13 cellular contexts compared by ENCODE assay signal in genomic region chr22:17117890-17118289, GRCh38. TPM values are rescaled to one million over a fixed set of nuclear protein-coding genes. Genes with fewer than 3 reads are reported as not detected.
DNase-seq lines count a peak whose midpoint lies in the region; ATAC-seq and TF ChIP-seq lines count a peak whose summit lies in the region.
"Had no signal": no experiment of that assay in that cellular context is flagged by ENCODE, and none has a peak within 500 bp of the region (broad histone marks: within the 10 kb centered on the region; RNA-seq: fewer than 3 reads in every experiment).

No MANE protein-coding gene starts in this region.

- peaks cover 50% of the 10 kb centered on the region for H3K4me1 ChIP-seq in left ventricle myocardium inferior
- H3K4me1 ChIP-seq in gastroesophageal sphincter, result peaks cover 0 to 26% (median 11%) of the 10 kb centered on the region in 3 donors

- peak overlapping the region; percentile 60 for H3K27ac Mint-ChIP-seq in activated naive CD4-positive, alpha-beta T cell treated with anti-CD3 and anti-CD28 coated beads, Interleukin-2, amount 50 U/mL, for 24 hours
- H3K27ac Mint-ChIP-seq: HFFc6 had no signal

- H3K4me1 Mint-ChIP-seq in activated naive CD4-positive, alpha-beta T cell treated with anti-CD3 and anti-CD28 coated beads, Interleukin-2, amount 50 U/mL, for 24 hours, result peaks cover 69% of the 10 kb centered on the region

- WGBS in gastroesophageal sphincter (ENCODE audit: low coverage in 1 of 2), 2 donors, result 21% methylated on average over 4 of the region's 4 CpGs; no CpG with 5 or more reads in 1 of the 2 donors

- ATAC-seq in gastroesophageal sphincter, result no peak
- ATAC-seq: heart left ventricle had no signal

- peak overlapping the region; percentile 73 for H3K4me3 Mint-ChIP-seq in activated naive CD4-positive, alpha-beta T cell treated with anti-CD3 and anti-CD28 coated beads, Interleukin-2, amount 50 U/mL, for 24 hours
- H3K4me3 Mint-ChIP-seq: HFFc6 had no signal

- H3K36me3 ChIP-seq in left ventricle myocardium inferior, result no peaks in the 10 kb centered on the region
- no peaks in the 10 kb centered on the region for H3K36me3 ChIP-seq in gastroesophageal sphincter
- H3K36me3 ChIP-seq: heart left ventricle, right atrium auricular region had no signal

- H3K9me3 ChIP-seq in left ventricle myocardium inferior (replicated peaks) (no peaks in the 10 kb centered on the region), gastroesophageal sphincter (no peaks in the 10 kb centered on the region)
- H3K9me3 ChIP-seq: heart left ventricle, right atrium auricular region had no signal

- H3K9me3 Mint-ChIP-seq in activated naive CD4-positive, alpha-beta T cell treated with anti-CD3 and anti-CD28 coated beads, Interleukin-2, amount 50 U/mL, for 24 hours, result no peaks in the 10 kb centered on the region
- H3K9me3 Mint-ChIP-seq: HFFc6 had no signal

- TF ChIP-seq CTCF in dorsolateral prefrontal cortex (IDR thresholded peaks at IDR 0.05 in 54 of 56, conservative IDR thresholded peaks at IDR 0.05 in 2 of 56; ENCODE audit: low read depth in 1 of 56, partially characterized antibody in 56 of 56) (no peak), left ventricle myocardium inferior (IDR thresholded peaks at IDR 0.05; ENCODE audit: borderline replicate concordance) (no peak), gastroesophageal sphincter (IDR thresholded peaks at IDR 0.05) (no peak)

- peaks cover 5% of the 10 kb centered on the region for H3K27me3 Mint-ChIP-seq in activated naive CD4-positive, alpha-beta T cell treated with anti-CD3 and anti-CD28 coated beads, Interleukin-2, amount 50 U/mL, for 24 hours

- TF ChIP-seq POLR2A in gastroesophageal sphincter (IDR thresholded peaks at IDR 0.05), result no peak

- H3K27ac ChIP-seq in dorsolateral prefrontal cortex, result peak overlapping the region in 46 of 59 donors; percentile 15 to 87 (median 72)
- peak overlapping the region; percentile 20 for H3K27ac ChIP-seq in substantia nigra (ENCODE audit: low read depth, low read length, poor library complexity, severe bottlenecking)
- H3K27ac ChIP-seq in left ventricle myocardium inferior (replicated peaks), result no peak overlapping the region
- H3K27ac ChIP-seq in gastroesophageal sphincter, result no peak overlapping the region
- H3K27ac ChIP-seq: right atrium auricular region had no signal

- H3K27me3 ChIP-seq in dorsolateral prefrontal cortex, result no peaks in the 10 kb centered on the region
- peaks cover 28% of the 10 kb centered on the region for H3K27me3 ChIP-seq in left ventricle myocardium inferior (ENCODE audit: low read depth)
- H3K27me3 ChIP-seq in gastroesophageal sphincter, result peaks cover 62% of the 10 kb centered on the region
- H3K27me3 ChIP-seq: right atrium auricular region had no signal

- no peak for TF ChIP-seq EP300 in gastroesophageal sphincter (IDR thresholded peaks at IDR 0.05)

- H3K4me3 ChIP-seq in dorsolateral prefrontal cortex (peak overlapping the region in 35 of 59 donors; percentile 5 to 85 (median 66)), left ventricle myocardium inferior (no peak overlapping the region), gastroesophageal sphincter (no peak overlapping the region)
- H3K4me3 ChIP-seq: heart left ventricle, right atrium auricular region had no signal

- intact Hi-C loops in dorsolateral prefrontal cortex (cut with DNase I), result loop anchor here (5.0 kb wide), 2 partner anchors 39 to 54 kb away; partner anchors contain the start of gene HDHD5 (in 1 of the 2)
- intact Hi-C loops in left ventricle myocardium inferior (cut with micrococcal nuclease), result no loop called here

- DNase-seq in activated naive CD4-positive, alpha-beta T cell treated with Interleukin-2 at 50 U/mL for 16 hours, result no peak
- peak; percentile 46 for DNase-seq in SIG-M5 (lab: John Stamatoyannopoulos, UW)
- DNase-seq in dorsolateral prefrontal cortex, result peak in 1 of 10 donors; percentile 37
- DNase-seq in substantia nigra (lab: John Stamatoyannopoulos, UW), result peak in 2 of 49 donors; percentile 21 to 28
- no peak for DNase-seq in NCI-H82 (lab: John Stamatoyannopoulos, UW)
- no peak for DNase-seq in left ventricle myocardium inferior
- DNase-seq: effector CD8-positive, alpha-beta T cell; heart left ventricle; HFFc6; NCI-H1417 treated with DMSO at 0.1 percent for 48 hours had no signal

- no peaks in the 10 kb centered on the region for H3K36me3 Mint-ChIP-seq in activated naive CD4-positive, alpha-beta T cell treated with anti-CD3 and anti-CD28 coated beads, Interleukin-2, amount 50 U/mL, for 24 hours

RNA-seq across cellular contexts. Expression of gene TMEM121B, which starts 3.3 kb away (rescaled TPM):
- 10 to 100 TPM in 114 of 120 experiments, 1 to 10 TPM in 6; 5.0 to 22.9 (median 14.6) TPM for total RNA-seq in dorsolateral prefrontal cortex
- 1.5 TPM for total RNA-seq in left ventricle myocardium inferior
- total RNA-seq in gastroesophageal sphincter, result under 1 TPM; 0.30 to 0.81 (median 0.54) TPM

RNA-seq across cellular contexts. Expression of gene IL17RA, which starts 33.1 kb away (rescaled TPM):
- total RNA-seq in dorsolateral prefrontal cortex (10 to 100 TPM in 82 of 120 experiments, 1 to 10 TPM in 38; 5.6 to 23.7 (median 11.0) TPM), left ventricle myocardium inferior (7.6 TPM), gastroesophageal sphincter (10 to 100 TPM in 3 of 4 donors, 1 to 10 TPM in 1; 5.9 to 15.6 (median 14.2) TPM)

RNA-seq across cellular contexts. Expression of gene HDHD5, which starts 41.2 kb away (rescaled TPM):
- total RNA-seq in dorsolateral prefrontal cortex (10 to 100 TPM; 13.5 to 28.7 (median 21.8) TPM), left ventricle myocardium inferior (52.6 TPM), gastroesophageal sphincter (10 to 100 TPM; 20.4 to 37.1 (median 33.0) TPM)

Comparison
In these comparisons a context has a peak if more than half of its experiments do, and no peak if none do; other contexts are left out.
1. H3K27ac ChIP-seq: peak in dorsolateral prefrontal cortex (46 of 59) and substantia nigra (single experiment); none in left ventricle myocardium inferior (single experiment) and gastroesophageal sphincter (0 of 4).
2. H3K4me3 ChIP-seq: peak in dorsolateral prefrontal cortex (35 of 59); none in left ventricle myocardium inferior (single experiment) and gastroesophageal sphincter (0 of 2).